Comparison of ENCODE assay signal across 17 cellular contexts in genomic region chr11:2675540-2675939, GRCh38. TPM values are rescaled to one million over a fixed set of nuclear protein-coding genes. Genes with fewer than 3 reads are reported as not detected.
DNase-seq lines count a peak whose midpoint lies in the region; ATAC-seq and TF ChIP-seq lines count a peak whose summit lies in the region.
"Had no signal": no experiment of that assay in that cellular context is flagged by ENCODE, and none has a peak within 500 bp of the region (broad histone marks: within the 10 kb centered on the region; RNA-seq: fewer than 3 reads in every experiment).

No MANE protein-coding gene starts in this region.

- no peaks in the 10 kb centered on the region for H3K27me3 Mint-ChIP-seq in MCF 10A (ENCODE audit: insufficient read depth, unreplicated experiment)
- no peaks in the 10 kb centered on the region for H3K27me3 Mint-ChIP-seq in CD4-positive, alpha-beta T cell
- H3K27me3 Mint-ChIP-seq: activated naive CD4-positive, alpha-beta T cell treated with anti-CD3 and anti-CD28 coated beads, Interleukin-2, amount 10 ng/mL, durations not matched to agents 7 days and 5 days; CD8-positive, alpha-beta memory T cell; T-cell had no signal

- no TSS peak for BruUV-seq in MCF 10A (replicated peaks; lab: Mats Ljungman, UMichigan)

- no peaks in the 10 kb centered on the region for H3K9me3 Mint-ChIP-seq in MCF 10A (ENCODE audit: unreplicated experiment)
- no peaks in the 10 kb centered on the region for H3K9me3 Mint-ChIP-seq in stimulated activated effector memory CD8-positive, alpha-beta T cell treated with anti-CD3 and anti-CD28 coated beads, Interleukin-12 subunit alpha, Interleukin-12 subunit beta, amount 100 ng/mL, for 72 hours
- no peaks in the 10 kb centered on the region for H3K9me3 Mint-ChIP-seq in CD4-positive, alpha-beta T cell
- H3K9me3 Mint-ChIP-seq: activated naive CD4-positive, alpha-beta T cell treated with anti-CD3 and anti-CD28 coated beads, Interleukin-2, amount 10 ng/mL, durations not matched to agents 7 days and 5 days; CD8-positive, alpha-beta memory T cell; T-cell had no signal

- H3K27ac ChIP-seq in breast epithelium (peak overlapping the region; percentile 34 to 50), upper lobe of right lung (no peak overlapping the region)
- no peak overlapping the region for H3K27ac ChIP-seq in CD4-positive, alpha-beta T cell (ENCODE audit: low read depth, low read length)
- H3K27ac ChIP-seq: brain microvascular endothelial cell, VCaP had no signal

- POLR2A ChIA-PET in MCF 10A (lab: Yijun Ruan, JAX): no interaction called here
- POLR2A ChIA-PET in CD4-positive, alpha-beta T cell (lab: Charles Lee): no interaction called here

- no peak for TF ChIP-seq POLR2A in breast epithelium (IDR thresholded peaks at IDR 0.05)

- no peak overlapping the region for H3K4me3 ChIP-seq in breast epithelium
- no peak overlapping the region for H3K4me3 ChIP-seq in upper lobe of right lung
- H3K4me3 ChIP-seq: GM12878 had no signal

- no peak overlapping the region for H3K4me3 Mint-ChIP-seq in MCF 10A (ENCODE audit: unreplicated experiment)
- no peak overlapping the region for H3K4me3 Mint-ChIP-seq in stimulated activated effector memory CD8-positive, alpha-beta T cell treated with anti-CD3 and anti-CD28 coated beads, Interleukin-12 subunit alpha, Interleukin-12 subunit beta, amount 100 ng/mL, for 72 hours
- no peak overlapping the region for H3K4me3 Mint-ChIP-seq in CD4-positive, alpha-beta T cell
- H3K4me3 Mint-ChIP-seq: activated naive CD4-positive, alpha-beta T cell treated with anti-CD3 and anti-CD28 coated beads, Interleukin-2, amount 10 ng/mL, durations not matched to agents 7 days and 5 days; CD8-positive, alpha-beta memory T cell; T-cell had no signal

- H3K9me3 ChIP-seq in breast epithelium (no peaks in the 10 kb centered on the region), upper lobe of right lung (no peaks in the 10 kb centered on the region)
- H3K9me3 ChIP-seq in CD4-positive, alpha-beta T cell (ENCODE audit: control insufficient read depth, low read length): no peaks in the 10 kb centered on the region

- CTCF ChIA-PET in MCF 10A (lab: Yijun Ruan, JAX): no interaction called here
- CTCF ChIA-PET in CD4-positive, alpha-beta T cell (lab: Charles Lee): no interaction called here

- in situ Hi-C loops in G401 (cut with HindIII; ENCODE audit: low sequenced_read_pairs): no loop called here

- H3K36me3 Mint-ChIP-seq in MCF 10A (ENCODE audit: insufficient read depth, unreplicated experiment): peaks cover 11% of the 10 kb centered on the region
- H3K36me3 Mint-ChIP-seq in stimulated activated effector memory CD8-positive, alpha-beta T cell treated with anti-CD3 and anti-CD28 coated beads, Interleukin-12 subunit alpha, Interleukin-12 subunit beta, amount 100 ng/mL, for 72 hours: no peaks in the 10 kb centered on the region
- no peaks in the 10 kb centered on the region for H3K36me3 Mint-ChIP-seq in CD4-positive, alpha-beta T cell (ENCODE audit: low read depth)
- H3K36me3 Mint-ChIP-seq: activated naive CD4-positive, alpha-beta T cell treated with anti-CD3 and anti-CD28 coated beads, Interleukin-2, amount 10 ng/mL, durations not matched to agents 7 days and 5 days; CD8-positive, alpha-beta memory T cell had no signal

- no peak for ATAC-seq in upper lobe of right lung
- no peak for ATAC-seq in stimulated activated effector memory CD8-positive, alpha-beta T cell treated with anti-CD3 and anti-CD28 coated beads, Interleukin-12 subunit alpha, Interleukin-12 subunit beta, amount 100 ng/mL, for 72 hours
- no peak for ATAC-seq in CD4-positive, alpha-beta T cell (ENCODE audit: poor library complexity)
- ATAC-seq: GM12878, PC-3, T-cell had no signal

- no peak for DNase-seq in breast epithelium (ENCODE audit: low spot score in 2 of 2)
- no peak for DNase-seq in MCF 10A (ENCODE audit: unreplicated experiment)
- DNase-seq in head of caudate nucleus: peak in 33 of 42 donors; percentile 7 to 66 (median 41)
- peak; percentile 38 for DNase-seq in midbrain (lab: John Stamatoyannopoulos, UW)
- peak; percentile 29 for DNase-seq in upper lobe of right lung
- no peak for DNase-seq in G401 (ENCODE audit: low spot score)
- no peak for DNase-seq in stimulated activated effector memory CD8-positive, alpha-beta T cell treated with anti-CD3 and anti-CD28 coated beads, Interleukin-12 subunit alpha, Interleukin-12 subunit beta, amount 100 ng/mL, for 72 hours (ENCODE audit: low spot score in 2 of 2)
- DNase-seq in CD4-positive, alpha-beta T cell: no peak
- DNase-seq: activated naive CD4-positive, alpha-beta T cell treated with anti-CD3 and anti-CD28 coated beads, Interleukin-2, amount 10 ng/mL, durations not matched to agents 7 days and 5 days; brain microvascular endothelial cell; CD8-positive, alpha-beta memory T cell; Kasumi-1; NCI-H1694; PC-3 had no signal

- no peaks in the 10 kb centered on the region for H3K4me1 Mint-ChIP-seq in MCF 10A (ENCODE audit: insufficient read depth, unreplicated experiment)
- no peaks in the 10 kb centered on the region for H3K4me1 Mint-ChIP-seq in stimulated activated effector memory CD8-positive, alpha-beta T cell treated with anti-CD3 and anti-CD28 coated beads, Interleukin-12 subunit alpha, Interleukin-12 subunit beta, amount 100 ng/mL, for 72 hours
- no peaks in the 10 kb centered on the region for H3K4me1 Mint-ChIP-seq in CD4-positive, alpha-beta T cell (ENCODE audit: low read depth)
- H3K4me1 Mint-ChIP-seq: activated naive CD4-positive, alpha-beta T cell treated with anti-CD3 and anti-CD28 coated beads, Interleukin-2, amount 10 ng/mL, durations not matched to agents 7 days and 5 days; CD8-positive, alpha-beta memory T cell; T-cell had no signal

- H3K36me3 ChIP-seq in breast epithelium (no peaks in the 10 kb centered on the region), upper lobe of right lung (no peaks in the 10 kb centered on the region)
- H3K36me3 ChIP-seq: brain microvascular endothelial cell had no signal

- H3K27ac Mint-ChIP-seq in MCF 10A (ENCODE audit: low read depth, unreplicated experiment): no peak overlapping the region
- no peak overlapping the region for H3K27ac Mint-ChIP-seq in stimulated activated effector memory CD8-positive, alpha-beta T cell treated with anti-CD3 and anti-CD28 coated beads, Interleukin-12 subunit alpha, Interleukin-12 subunit beta, amount 100 ng/mL, for 72 hours
- no peak overlapping the region for H3K27ac Mint-ChIP-seq in CD4-positive, alpha-beta T cell
- H3K27ac Mint-ChIP-seq: activated naive CD4-positive, alpha-beta T cell treated with anti-CD3 and anti-CD28 coated beads, Interleukin-2, amount 10 ng/mL, durations not matched to agents 7 days and 5 days; CD8-positive, alpha-beta memory T cell; T-cell had no signal

- TF ChIP-seq CTCF in breast epithelium (IDR thresholded peaks at IDR 0.05) (no peak), MCF 10A (IDR thresholded peaks at IDR 0.05; ENCODE audit: unreplicated experiment) (no peak), upper lobe of right lung (IDR thresholded peaks at IDR 0.05) (no peak)
- TF ChIP-seq CTCF in CD4-positive, alpha-beta T cell (IDR thresholded peaks at IDR 0.05): no peak

- H3K27me3 ChIP-seq in breast epithelium (no peaks in the 10 kb centered on the region), upper lobe of right lung (no peaks in the 10 kb centered on the region)
- no peaks in the 10 kb centered on the region for H3K27me3 ChIP-seq in CD4-positive, alpha-beta T cell (ENCODE audit: control insufficient read depth, insufficient read depth, low read length)
- H3K27me3 ChIP-seq: brain microvascular endothelial cell had no signal

- intact Hi-C loops in breast epithelium (cut with DNase I; ENCODE audit: low total_unique reads) (no loop called here), MCF 10A (cut with micrococcal nuclease) (no loop called here), head of caudate nucleus (cut with DNase I) (no loop called here), upper lobe of right lung (cut with DNase I) (no loop called here)
- intact Hi-C loops in CD4-positive, alpha-beta T cell (cut with DNase I, micrococcal nuclease): no loop called here

- H3K4me1 ChIP-seq in breast epithelium: peaks cover 8 to 10% of the 10 kb centered on the region in 2 donors
- peaks cover 13% of the 10 kb centered on the region for H3K4me1 ChIP-seq in upper lobe of right lung

RNA-seq across cellular contexts. Expression of gene KCNQ1OT1, which starts 24.3 kb away (rescaled TPM):
- total RNA-seq in breast epithelium: 1 to 10 TPM; 2.1 to 5.3 (median 3.6) TPM
- total RNA-seq in MCF 10A (2022): 1.3 and 1.7 TPM in 2 replicates
- total RNA-seq in upper lobe of right lung: 2.0 TPM
- total RNA-seq in G401 (2014; rRNA removed; shearing (Covaris generic)): 0.49 and 0.75 TPM in 2 replicates
- under 1 TPM; 0.17 to 0.22 TPM for total RNA-seq in CD4-positive, alpha-beta T cell

Comparison
In these comparisons a context has a peak if more than half of its experiments do, and no peak if none do; other contexts are left out.
1. DNase-seq: peak in head of caudate nucleus (33 of 42), midbrain (single experiment) and upper lobe of right lung (single experiment); none in breast epithelium (0 of 2), MCF 10A (single experiment), G401 (single experiment), stimulated activated effector memory CD8-positive, alpha-beta T cell treated with anti-CD3 and anti-CD28 coated beads, Interleukin-12 subunit alpha, Interleukin-12 subunit beta, amount 100 ng/mL, for 72 hours (0 of 2) and CD4-positive, alpha-beta T cell (0 of 10).
2. H3K27ac ChIP-seq: peak in breast epithelium (2 of 2); none in upper lobe of right lung (single experiment) and CD4-positive, alpha-beta T cell (single experiment).